In the genomic region with DNA sequence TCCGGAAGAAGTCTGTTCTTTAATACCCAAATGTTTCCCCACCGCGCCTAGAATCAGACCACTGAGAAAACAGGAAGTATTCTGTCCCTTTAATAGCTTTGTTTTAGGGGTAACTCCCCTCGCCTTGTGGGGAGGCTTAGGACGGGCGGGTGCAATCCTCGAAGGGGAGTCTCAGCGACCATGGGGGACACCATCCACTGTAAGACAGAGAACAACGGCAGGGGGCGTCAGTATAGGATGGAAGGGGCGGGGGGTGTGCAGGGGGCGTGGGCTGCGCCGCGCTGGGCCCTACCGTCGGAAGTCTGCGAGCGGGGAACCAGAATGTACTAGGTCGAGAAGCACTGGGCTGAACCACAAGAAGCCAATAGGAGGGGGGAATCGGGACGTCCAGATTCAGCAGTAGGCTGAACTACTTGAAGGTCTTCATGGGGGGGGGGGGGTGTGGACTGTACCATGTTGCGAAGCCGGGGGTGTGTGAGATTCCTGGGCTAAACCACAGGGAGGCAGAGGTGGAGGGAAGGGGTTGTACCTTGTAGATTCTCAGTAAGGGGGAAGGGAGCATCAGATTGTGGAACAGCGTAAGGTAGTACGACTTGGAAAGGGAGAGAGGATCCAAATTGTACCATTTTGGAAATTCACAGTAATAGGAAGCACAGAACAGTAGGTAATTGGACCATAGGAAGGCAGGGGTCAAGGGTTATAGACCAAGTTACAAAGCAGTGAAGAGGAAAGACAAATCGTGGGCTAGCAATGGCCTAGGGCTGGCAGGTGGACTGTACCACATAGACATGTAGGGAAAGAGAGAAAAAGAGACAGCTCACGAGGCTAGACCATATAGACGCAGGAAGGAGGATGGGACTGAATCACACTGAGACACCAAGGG, we compare ENCODE assay signal across 8 cellular contexts. TPM values are rescaled to one million over a fixed set of nuclear protein-coding genes. Genes with fewer than 3 reads are reported as not detected.
DNase-seq lines count a peak whose midpoint lies in the region; ATAC-seq and TF ChIP-seq lines count a peak whose summit lies in the region.

No MANE protein-coding gene starts in this region.

- intact Hi-C loops in testis (cut with DNase I; ENCODE audit: low total_unique reads) = no loop called here

- peaks cover 2% of the 10 kb centered on the region for H3K36me3 Mint-ChIP-seq in neural crest cell (ENCODE audit: low read depth)

- TF ChIP-seq CTCF in LNCaP clone FGC (IDR thresholded peaks at IDR 0.05; ENCODE audit: control insufficient read depth, extremely low read depth, insufficient read depth) (no peak), RWPE2 (IDR thresholded peaks at IDR 0.05; ENCODE audit: poor library complexity, severe bottlenecking) (no peak), fibroblast of villous mesenchyme (IDR thresholded peaks at IDR 0.05; ENCODE audit: insufficient read depth, low read depth, low read length) (peak; percentile 5), neural crest cell (conservative IDR thresholded peaks at IDR 0.05) (no peak), testis (IDR thresholded peaks at IDR 0.05) (peak in 1 of 3 experiments; percentile 11)

- peak; percentile 84 for DNase-seq in DMS153 treated with DMSO at 0.1 percent for 48 hours (lab: John Stamatoyannopoulos, UW; ENCODE audit: unreplicated experiment)
- DNase-seq in LNCaP clone FGC (ENCODE audit: low read depth) = peak; percentile 90
- DNase-seq in RWPE2 (ENCODE audit: low spot score) = no peak
- DNase-seq in activated gamma-delta T cell treated with Interleukin-2 at 50 U/mL for 16 hours = peak; percentile 78
- peak; percentile 97 for DNase-seq in fibroblast of villous mesenchyme (ENCODE audit: low read depth)
- peak; percentile 59 for DNase-seq in neural crest cell (ENCODE audit: low read depth, low spot score)
- peak; percentile 95 for DNase-seq in testis

- peak overlapping the region; percentile 85 for H3K4me3 Mint-ChIP-seq in neural crest cell

- H3K4me3 ChIP-seq in LNCaP clone FGC (ENCODE audit: low read depth, low read length) (peak overlapping the region; percentile 72), RWPE2 (ENCODE audit: severe bottlenecking) (peak overlapping the region; percentile 48), fibroblast of villous mesenchyme (ENCODE audit: low read depth, low read length) (peak overlapping the region; percentile 71), testis (peak overlapping the region; percentile 72 to 82)

- H3K27ac ChIP-seq in RWPE2 (ENCODE audit: poor library complexity, severe bottlenecking) = peak overlapping the region; percentile 90
- peak overlapping the region; percentile 98 to 99 for H3K27ac ChIP-seq in testis

- H3K27me3 ChIP-seq in RWPE2 (ENCODE audit: insufficient read depth, poor library complexity, severe bottlenecking) (no peaks in the 10 kb centered on the region), testis (no peaks in the 10 kb centered on the region)

- no peaks in the 10 kb centered on the region for H3K9me3 ChIP-seq in RWPE2 (ENCODE audit: severe bottlenecking)
- no peaks in the 10 kb centered on the region for H3K9me3 ChIP-seq in testis

- peak overlapping the region; percentile 93 for H3K27ac Mint-ChIP-seq in neural crest cell (ENCODE audit: unreplicated experiment)

- peaks cover 31% of the 10 kb centered on the region for H3K4me1 Mint-ChIP-seq in neural crest cell

- peaks cover 4% of the 10 kb centered on the region for H3K9me3 Mint-ChIP-seq in neural crest cell

- H3K36me3 ChIP-seq in RWPE2 (ENCODE audit: low read depth) (peaks cover 2% of the 10 kb centered on the region; the same call in 1 of the 2 replicates), testis (ENCODE audit: low read depth, missing control alignments) (no peaks in the 10 kb centered on the region)

- peak; percentile 15 for TF ChIP-seq POLR2A in testis (IDR thresholded peaks at IDR 0.05)

- peak; percentile 8 for ATAC-seq in GM21786 (IDR thresholded peaks at IDR 0.05; ENCODE audit: unreplicated experiment)
- peak; percentile 28 for ATAC-seq in RWPE2 (ENCODE audit: low read depth)

- WGBS in testis, 2 donors = 4 to 5% methylated on average over 28 to 29 of the region's 29 CpGs

- peaks cover 55% of the 10 kb centered on the region for H3K27me3 Mint-ChIP-seq in neural crest cell (ENCODE audit: low read depth)

- peaks cover 18% of the 10 kb centered on the region for H3K4me1 ChIP-seq in RWPE2 (ENCODE audit: insufficient read depth, poor library complexity, severe bottlenecking)
- H3K4me1 ChIP-seq in testis = peaks cover 24% of the 10 kb centered on the region

RNA-seq across cellular contexts. Expression of gene DBP, which starts 1.0 kb away (rescaled TPM):
- 6.9 and 7.7 TPM in 2 replicates for total RNA-seq in fibroblast of villous mesenchyme
- total RNA-seq in neural crest cell = 4.9 and 5.2 TPM in 2 replicates
- 10 to 100 TPM; 48.9 to 51.0 TPM for total RNA-seq in testis
- polyA plus RNA-seq in testis (ENCODE audit: insufficient read depth, low read depth, low replicate concordance) = 30.4 TPM

RNA-seq across cellular contexts. Expression of gene CA11, which starts 7.8 kb away (rescaled TPM):
- total RNA-seq in fibroblast of villous mesenchyme (1.3 TPM in 2 replicates), neural crest cell (11.4 and 13.0 TPM in 2 replicates), testis (1 to 10 TPM; 6.3 to 6.8 TPM)
- polyA plus RNA-seq in testis (ENCODE audit: insufficient read depth, low read depth, low replicate concordance) = 20.0 TPM

RNA-seq across cellular contexts. Expression of gene SPHK2, which starts 18.9 kb away (rescaled TPM):
- total RNA-seq in fibroblast of villous mesenchyme = 7.8 and 10.0 TPM in 2 replicates
- 48.5 and 50.3 TPM in 2 replicates for total RNA-seq in neural crest cell
- total RNA-seq in testis = 10 to 100 TPM; 31.2 to 43.1 TPM
- polyA plus RNA-seq in testis (ENCODE audit: insufficient read depth, low read depth, low replicate concordance) = 47.6 TPM

RNA-seq across cellular contexts. Expression of gene RPL18, which starts 19.2 kb away (rescaled TPM):
- total RNA-seq in fibroblast of villous mesenchyme = 1,548 and 1,575 TPM in 2 replicates
- 1,772 and 1,774 TPM in 2 replicates for total RNA-seq in neural crest cell
- total RNA-seq in testis = 1,000 to 10,000 TPM; 1,047 to 1,537 TPM
- 1,050 TPM for polyA plus RNA-seq in testis (ENCODE audit: insufficient read depth, low read depth, low replicate concordance)

RNA-seq across cellular contexts. Expression of gene FAM83E, which starts 23.3 kb away (rescaled TPM):
- total RNA-seq in fibroblast of villous mesenchyme (0.32 and 1.3 TPM in 2 replicates), neural crest cell (5.9 and 6.1 TPM in 2 replicates), testis (1 to 10 TPM in 1 of 2 donors, under 1 TPM in 1; 0.99 to 1.6 TPM)
- 2.2 TPM for polyA plus RNA-seq in testis (ENCODE audit: insufficient read depth, low read depth, low replicate concordance)
